ENCODE assay signal across 20 cellular contexts in genomic region chr12:91224411-91224810, GRCh38. TPM values are rescaled to one million over a fixed set of nuclear protein-coding genes. Genes with fewer than 3 reads are reported as not detected.
"Had no signal": no experiment of that assay in that cellular context is flagged by ENCODE, and none has a peak within 500 bp of the region (broad histone marks: within the 10 kb centered on the region; RNA-seq: fewer than 3 reads in every experiment).

No MANE protein-coding gene starts in this region.

- H3K4me3 ChIP-seq: ascending aorta, left lung, mucosa of descending colon, prostate gland, thoracic aorta, upper lobe of left lung had no signal

- H3K4me1 ChIP-seq: ascending aorta, left lung, prostate gland had no signal

- H3K36me3 Mint-ChIP-seq: naive B cell; stimulated activated effector memory CD8-positive, alpha-beta T cell treated with anti-CD3 and anti-CD28 coated beads, Interleukin-12 subunit alpha, Interleukin-12 subunit beta, amount 100 ng/mL, for 72 hours had no signal

- H3K36me3 ChIP-seq: ascending aorta, left lung, prostate gland, thoracic aorta, upper lobe of left lung had no signal

- H3K27me3 ChIP-seq: ascending aorta, left lung, upper lobe of left lung had no signal

- H3K27ac ChIP-seq: ascending aorta, prostate gland, thoracic aorta, upper lobe of left lung, VCaP had no signal

- H3K27ac Mint-ChIP-seq: activated T-cell treated with anti-CD3 and anti-CD28 coated beads, Interleukin-2, amount 50 U/mL, for 72 hours; naive B cell; stimulated activated effector memory CD8-positive, alpha-beta T cell treated with anti-CD3 and anti-CD28 coated beads, Interleukin-12 subunit alpha, Interleukin-12 subunit beta, amount 100 ng/mL, for 72 hours; T-helper 1 cell treated with Interleukin-12 subunit alpha and Interleukin-12 subunit beta and Interleukin-4 antibody, amounts not matched to agents 30 μg/mL and 1 μg/mL, for 36 hours had no signal

- H3K4me1 Mint-ChIP-seq: naive B cell; stimulated activated effector memory CD8-positive, alpha-beta T cell treated with anti-CD3 and anti-CD28 coated beads, Interleukin-12 subunit alpha, Interleukin-12 subunit beta, amount 100 ng/mL, for 72 hours had no signal

- DNase-seq: activated CD4-positive, alpha-beta T cell treated with anti-CD3 and anti-CD28 coated beads for 1 hour; activated effector memory CD4-positive, alpha-beta T cell treated with anti-CD3 and anti-CD28 coated beads, Interleukin-2, amount 50 U/mL, for 16 hours; activated naive CD4-positive, alpha-beta T cell treated with anti-CD3 and anti-CD28 coated beads, Interleukin-2, amount 50 U/mL, for 16 hours; activated T-cell treated with anti-CD3 and anti-CD28 coated beads, Interleukin-2, amount 50 U/mL, for 72 hours; cortex of kidney; left lung; mucosa of descending colon; naive B cell; right cardiac atrium; small intestine; stimulated activated CD4-positive, alpha-beta T cell treated with anti-CD3 and anti-CD28 coated beads, Interleukin-4, amount 100 ng/mL, for 24 hours; upper lobe of left lung had no signal

- H3K9me3 Mint-ChIP-seq: naive B cell; neural crest cell; stimulated activated effector memory CD8-positive, alpha-beta T cell treated with anti-CD3 and anti-CD28 coated beads, Interleukin-12 subunit alpha, Interleukin-12 subunit beta, amount 100 ng/mL, for 72 hours; T-helper 1 cell treated with Interleukin-12 subunit alpha and Interleukin-12 subunit beta and Interleukin-4 antibody, amounts not matched to agents 30 μg/mL and 1 μg/mL, for 36 hours had no signal

- H3K4me3 Mint-ChIP-seq: activated T-cell treated with anti-CD3 and anti-CD28 coated beads, Interleukin-2, amount 50 U/mL, for 72 hours; naive B cell; neural crest cell; stimulated activated effector memory CD8-positive, alpha-beta T cell treated with anti-CD3 and anti-CD28 coated beads, Interleukin-12 subunit alpha, Interleukin-12 subunit beta, amount 100 ng/mL, for 72 hours; T-helper 1 cell treated with Interleukin-12 subunit alpha and Interleukin-12 subunit beta and Interleukin-4 antibody, amounts not matched to agents 30 μg/mL and 1 μg/mL, for 36 hours had no signal

- H3K9me3 ChIP-seq: ascending aorta, left lung, mucosa of descending colon, prostate gland, thoracic aorta, upper lobe of left lung had no signal

RNA-seq across cellular contexts. Expression of gene DCN, which starts 41.8 kb away (rescaled TPM):
- total RNA-seq: activated CD8-positive, alpha-beta memory T cell treated with anti-CD3 and anti-CD28 coated beads for 36 hours; activated T-cell treated with anti-CD3 and anti-CD28 coated beads, Interleukin-2, amount 50 U/mL, for 72 hours had no signal
